Comparison of ENCODE assay signal across 22 cellular contexts in the genomic region with DNA sequence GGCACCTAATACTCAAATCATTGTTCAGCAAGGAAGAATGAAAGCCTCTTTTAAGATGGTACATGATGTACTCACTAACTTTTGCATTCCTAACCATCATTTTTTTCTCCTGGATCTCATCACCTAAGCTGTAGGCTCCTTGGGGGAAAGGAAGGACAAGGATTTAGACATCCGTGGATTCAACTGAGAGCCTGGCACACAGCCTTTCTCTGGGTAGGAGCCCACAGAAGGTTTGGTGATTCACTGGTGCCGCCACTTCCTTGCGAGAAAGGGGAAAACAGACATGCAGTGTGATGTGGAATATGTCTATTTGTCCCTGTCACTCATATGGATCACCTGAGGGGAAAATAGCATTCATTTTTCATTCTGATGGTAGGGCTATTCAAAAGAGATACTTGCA.
DNase-seq lines count a peak whose midpoint lies in the region; ATAC-seq, FAIRE-seq and TF ChIP-seq lines count a peak whose summit lies in the region.
"Had no signal": no experiment of that assay in that cellular context is flagged by ENCODE, and none has a peak within 500 bp of the region (broad histone marks: within the 10 kb centered on the region; RNA-seq: fewer than 3 reads in every experiment).

No MANE protein-coding gene starts in this region.

- H3K27me3 Mint-ChIP-seq in osteocyte (ENCODE audit: unreplicated experiment): no peaks in the 10 kb centered on the region
- H3K27me3 Mint-ChIP-seq: activated B cell treated with CpG ODN at 0.5 μM for 24 hours; activated CD8-positive, alpha-beta T cell treated with anti-CD3 and anti-CD28 coated beads for 36 hours had no signal

- H3K4me3 ChIP-seq in fibroblast of mammary gland (ENCODE audit: control insufficient read depth, low read depth, low read length): no peak overlapping the region
- H3K4me3 ChIP-seq: GM12878, skin epidermis, tibial nerve had no signal

- H3K36me3 Mint-ChIP-seq in osteocyte (ENCODE audit: unreplicated experiment): peaks cover 6% of the 10 kb centered on the region

- FAIRE-seq in urothelium cell line (lab: Jason Lieb, UNC): no peak
- FAIRE-seq: colon, GM12878, H54 had no signal

- H3K4me1 Mint-ChIP-seq in osteocyte (ENCODE audit: unreplicated experiment): peaks cover 61% of the 10 kb centered on the region
- H3K4me1 Mint-ChIP-seq: activated B cell treated with CpG ODN at 0.5 μM for 24 hours had no signal

- DNase-seq in UCSD-AML1 (lab: John Stamatoyannopoulos, UW; ENCODE audit: unreplicated experiment) (peak; percentile 6), fibroblast of mammary gland (ENCODE audit: low read depth) (peak; percentile 15), osteocyte (ENCODE audit: extremely low spot score, unreplicated experiment) (no peak), urothelium cell line (ENCODE audit: low spot score) (peak; percentile 32), NCI-H1417 (lab: John Stamatoyannopoulos, UW) (no peak), activated T-cell treated with anti-CD3 and anti-CD28 coated beads for 4 hours (no peak)
- DNase-seq: activated B cell treated with CpG ODN at 0.5 μM for 24 hours; activated CD8-positive, alpha-beta T cell treated with anti-CD3 and anti-CD28 coated beads for 36 hours; activated naive CD4-positive, alpha-beta T cell treated with Interleukin-2 at 50 U/mL for 16 hours; activated T-cell treated with anti-CD3 and anti-CD28 coated beads, Interleukin-2, amount 50 U/mL, for 1 hour; AML-193; DMS79; NCI-H2107; NCI-H510A; stimulated activated naive CD4-positive, alpha-beta T cell; T-helper 9 cell had no signal

- no peak for ATAC-seq in GM19395 (IDR thresholded peaks at IDR 0.05; ENCODE audit: unreplicated experiment)
- ATAC-seq: activated CD8-positive, alpha-beta T cell treated with anti-CD3 and anti-CD28 coated beads for 36 hours; GM12878 had no signal

- TF ChIP-seq CTCF in fibroblast of mammary gland (conservative IDR thresholded peaks at IDR 0.05; ENCODE audit: control insufficient read depth, insufficient read depth, low read depth, low read length) (no peak), osteocyte (IDR thresholded peaks at IDR 0.05) (no peak)

- peak overlapping the region; percentile 74 for H3K27ac Mint-ChIP-seq in osteocyte (ENCODE audit: unreplicated experiment)
- H3K27ac Mint-ChIP-seq: activated B cell treated with CpG ODN at 0.5 μM for 24 hours; activated CD8-positive, alpha-beta T cell treated with anti-CD3 and anti-CD28 coated beads for 36 hours had no signal

- H3K9me3 Mint-ChIP-seq in osteocyte (ENCODE audit: unreplicated experiment): no peaks in the 10 kb centered on the region

- no peak overlapping the region for H3K4me3 Mint-ChIP-seq in osteocyte (ENCODE audit: unreplicated experiment)
- H3K4me3 Mint-ChIP-seq: activated B cell treated with CpG ODN at 0.5 μM for 24 hours; activated CD8-positive, alpha-beta T cell treated with anti-CD3 and anti-CD28 coated beads for 36 hours had no signal

Comparison
In these comparisons a context has a peak if more than half of its experiments do, and no peak if none do; other contexts are left out.
1. DNase-seq: peak in UCSD-AML1 (single experiment), fibroblast of mammary gland (single experiment) and urothelium cell line (single experiment); none in osteocyte (single experiment), NCI-H1417 (0 of 3) and activated T-cell treated with anti-CD3 and anti-CD28 coated beads for 4 hours (single experiment).